Comparison of ENCODE assay signal across 12 cellular contexts in the genomic region with DNA sequence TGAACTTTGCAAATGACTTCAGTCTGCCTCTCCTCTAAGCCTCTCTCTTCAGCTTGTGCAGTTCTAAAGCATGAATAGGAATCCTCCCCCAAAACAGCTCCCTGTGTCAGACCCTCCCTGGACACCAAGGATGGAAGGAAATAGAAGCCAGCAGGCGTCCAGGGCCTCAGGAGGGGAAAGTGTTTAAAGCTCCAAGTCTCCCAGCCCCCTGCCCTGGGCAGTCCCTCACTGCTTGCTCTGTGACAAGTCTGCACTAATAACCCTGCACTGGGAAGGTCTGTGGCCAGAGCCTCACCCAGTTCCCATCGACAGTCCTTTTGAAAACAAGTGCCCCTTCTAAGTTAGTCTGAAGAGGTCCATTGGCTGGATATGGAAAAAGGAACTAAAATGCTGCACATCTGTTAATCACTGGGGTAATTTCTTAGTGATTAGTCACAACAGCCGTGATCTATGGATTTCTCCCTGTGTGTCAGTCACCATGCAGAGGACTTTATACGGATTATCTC.
A peak's percentile ranks its signal among the peaks of the same experiment; 100 is the strongest.
DNase-seq lines count a peak whose midpoint lies in the region; ATAC-seq and TF ChIP-seq lines count a peak whose summit lies in the region.
"Had no signal": no experiment of that assay in that cellular context is flagged by ENCODE, and none has a peak within 500 bp of the region (broad histone marks: within the 10 kb centered on the region; RNA-seq: fewer than 3 reads in every experiment).

No MANE protein-coding gene starts in this region.

- H3K27me3 ChIP-seq in endodermal cell (ENCODE audit: control insufficient read depth, insufficient read depth, low read length, poor library complexity, severe bottlenecking) (no peaks in the 10 kb centered on the region), upper lobe of left lung (no peaks in the 10 kb centered on the region)
- H3K27me3 ChIP-seq: right lobe of liver had no signal

- TF ChIP-seq CTCF in endodermal cell (conservative IDR thresholded peaks at IDR 0.05), result no peak
- no peak for TF ChIP-seq CTCF in mesothelial cell of epicardium (IDR thresholded peaks at IDR 0.05; ENCODE audit: unreplicated experiment)
- TF ChIP-seq CTCF in upper lobe of left lung (IDR thresholded peaks at IDR 0.05), result no peak

- H3K9me3 ChIP-seq in endodermal cell (ENCODE audit: control insufficient read depth, low read length) (no peaks in the 10 kb centered on the region), upper lobe of left lung (no peaks in the 10 kb centered on the region)
- H3K9me3 ChIP-seq: right lobe of liver had no signal

- no peaks in the 10 kb centered on the region for H3K27me3 Mint-ChIP-seq in endodermal cell (ENCODE audit: insufficient read depth)
- no peaks in the 10 kb centered on the region for H3K27me3 Mint-ChIP-seq in mesothelial cell of epicardium (ENCODE audit: low read depth)

- 70 to 79% methylated on average over 2 to 4 of the region's 4 CpGs for WGBS in endodermal cell (ENCODE audit: insufficient coverage in 1 of 2, insufficient read length in 1 of 2), 2 experiments
- WGBS in upper lobe of left lung, 2 donors, result 36 to 51% methylated on average over 4 of the region's 4 CpGs

- H3K36me3 ChIP-seq in endodermal cell (ENCODE audit: control insufficient read depth, insufficient read depth, low read length) (no peaks in the 10 kb centered on the region), upper lobe of left lung (no peaks in the 10 kb centered on the region)
- H3K36me3 ChIP-seq: right lobe of liver had no signal

- no peak overlapping the region for H3K9ac ChIP-seq in endodermal cell (ENCODE audit: extremely low read depth, low read length, poor library complexity, severe bottlenecking)

- H3K36me3 Mint-ChIP-seq in endodermal cell (ENCODE audit: low read depth) (no peaks in the 10 kb centered on the region), mesothelial cell of epicardium (peaks cover 4% of the 10 kb centered on the region)

- ATAC-seq in upper lobe of left lung (ENCODE audit: low FRiP score in 2 of 2) (peak; percentile 35 to 68), HG03521 (IDR thresholded peaks at IDR 0.05; ENCODE audit: unreplicated experiment) (no peak), GM19397 (IDR thresholded peaks at IDR 0.05; ENCODE audit: unreplicated experiment) (no peak), GM21723 (IDR thresholded peaks at IDR 0.05; ENCODE audit: unreplicated experiment) (no peak)
- ATAC-seq: HCT116, PC-3, right lobe of liver had no signal

- H3K4me3 Mint-ChIP-seq in endodermal cell (no peak overlapping the region), mesothelial cell of epicardium (no peak overlapping the region)

- TF ChIP-seq POLR2A in upper lobe of left lung (IDR thresholded peaks at IDR 0.05), result no peak

- H3K27ac ChIP-seq in endodermal cell (ENCODE audit: low read depth, low read length), result no peak overlapping the region
- peak overlapping the region in 3 of 4 donors; percentile 7 to 44 (median 40) for H3K27ac ChIP-seq in upper lobe of left lung
- H3K27ac ChIP-seq: right lobe of liver had no signal

- H3K27ac Mint-ChIP-seq in endodermal cell, result peak overlapping the region; percentile 9
- H3K27ac Mint-ChIP-seq in mesothelial cell of epicardium, result peak overlapping the region; percentile 88

- H3K4me3 ChIP-seq in endodermal cell (ENCODE audit: low read length), result no peak overlapping the region
- no peak overlapping the region for H3K4me3 ChIP-seq in upper lobe of left lung
- H3K4me3 ChIP-seq: right lobe of liver had no signal

- H3K4me1 Mint-ChIP-seq in endodermal cell (peaks cover 29% of the 10 kb centered on the region), mesothelial cell of epicardium (peaks cover 46% of the 10 kb centered on the region)

- no peaks in the 10 kb centered on the region for H3K9me3 Mint-ChIP-seq in endodermal cell
- H3K9me3 Mint-ChIP-seq in mesothelial cell of epicardium, result no peaks in the 10 kb centered on the region

- H3K4me1 ChIP-seq in endodermal cell (ENCODE audit: control insufficient read depth, insufficient read depth, low read length) (no peaks in the 10 kb centered on the region), upper lobe of left lung (peaks cover 7 to 15% (median 12%) of the 10 kb centered on the region in 4 donors)
- H3K4me1 ChIP-seq: right lobe of liver had no signal

- TF ChIP-seq EP300 in upper lobe of left lung (IDR thresholded peaks at IDR 0.05), result no peak

- DNase-seq in OCI-M1 (lab: John Stamatoyannopoulos, UW) (peak; percentile 18), endodermal cell (peak; percentile 60), mesothelial cell of epicardium (ENCODE audit: low spot score in 2 of 2, unreplicated experiment in 2 of 2) (no peak), upper lobe of left lung (peak in 1 of 2 donors; percentile 42)
- DNase-seq: DMS79 treated with DMSO at 0.1 percent for 48 hours, NCI-H146, PC-3, right lobe of liver had no signal

Comparison
In these comparisons a context has a peak if more than half of its experiments do, and no peak if none do; other contexts are left out.
1. DNase-seq: peak in OCI-M1 (single experiment) and endodermal cell (single experiment); none in mesothelial cell of epicardium (0 of 2).
2. ATAC-seq: peak in upper lobe of left lung (2 of 2); none in HG03521 (single experiment), GM19397 (single experiment) and GM21723 (single experiment).